8 cellular contexts compared by ENCODE assay signal in genomic region chr16:72094266-72094610, GRCh38. TPM values are rescaled to one million over a fixed set of nuclear protein-coding genes. Genes with fewer than 3 reads are reported as not detected.
DNase-seq lines count a peak whose midpoint lies in the region; ATAC-seq, FAIRE-seq and TF ChIP-seq lines count a peak whose summit lies in the region.

No MANE protein-coding gene starts in this region.

- H3K27ac ChIP-seq in esophagus (ENCODE audit: low read depth in 2 of 2, low read length in 1 of 2) (peak overlapping the region; percentile 96), ovary (peak overlapping the region; percentile 81 to 82)

- no peak for TF ChIP-seq EP300 in ovary (IDR thresholded peaks at IDR 0.05)

- DNase-seq in HFF-Myc (ENCODE audit: extremely low read depth, low read depth) (no peak), ovary (no peak), DMS79 treated with DMSO at 0.1 percent for 48 hours (lab: John Stamatoyannopoulos, UW) (no peak), glomerular visceral epithelial cell (ENCODE audit: extremely low spot score) (no peak), GM12892 (ENCODE audit: insufficient read length) (no peak)

- H3K36me3 ChIP-seq in esophagus (ENCODE audit: control insufficient read depth in 2 of 2, insufficient read depth in 2 of 2, low read length in 1 of 2) (peaks cover 8 to 29% of the 10 kb centered on the region in 2 donors), ovary (no peaks in the 10 kb centered on the region)

- H3K27me3 ChIP-seq in esophagus (ENCODE audit: control insufficient read depth in 1 of 2, insufficient read depth in 2 of 2, low read length in 2 of 2) (no peaks in the 10 kb centered on the region), ovary (no peaks in the 10 kb centered on the region)

- H3K4me1 ChIP-seq in esophagus (ENCODE audit: control insufficient read depth in 2 of 2, insufficient read depth in 2 of 2, low read length in 1 of 2) (no peaks in the 10 kb centered on the region), ovary (ENCODE audit: insufficient read depth) (peaks cover 6% of the 10 kb centered on the region)

- TF ChIP-seq POLR2A in ovary (IDR thresholded peaks at IDR 0.05) (no peak), GM12892 (IDR thresholded peaks at IDR 0.05; ENCODE audit: low read depth, low read length) (no peak)

- WGBS in esophagus, 2 donors, result 0 to 3% methylated on average over 11 of the region's 11 CpGs
- WGBS in ovary, 3 donors, result 1 to 2% (median 1%) methylated on average over 11 of the region's 11 CpGs

- ATAC-seq in GM21737 (IDR thresholded peaks at IDR 0.05; ENCODE audit: unreplicated experiment), result no peak

- TF ChIP-seq CTCF in HFF-Myc (IDR thresholded peaks at IDR 0.05; ENCODE audit: low read depth, low read length, missing control alignments), result no peak
- no peak for TF ChIP-seq CTCF in WI38 (IDR thresholded peaks at IDR 0.05; ENCODE audit: low read depth, low read length)
- no peak for TF ChIP-seq CTCF in ovary (IDR thresholded peaks at IDR 0.05)

- H3K9me3 ChIP-seq in esophagus (ENCODE audit: control insufficient read depth in 2 of 2, insufficient read depth in 1 of 2, low read depth in 1 of 2, low read length in 1 of 2), result no peaks in the 10 kb centered on the region
- H3K9me3 ChIP-seq in ovary, result no peaks in the 10 kb centered on the region

- peak overlapping the region; percentile 77 for H3K4me3 ChIP-seq in HFF-Myc (replicated peaks; ENCODE audit: low read depth, low read length)
- peak overlapping the region; percentile 99 for H3K4me3 ChIP-seq in WI38 (ENCODE audit: low read depth, low read length)
- H3K4me3 ChIP-seq in esophagus (ENCODE audit: low read depth in 1 of 2, low read length in 2 of 2), result peak overlapping the region; percentile 96 to 99
- peak overlapping the region; percentile 89 for H3K4me3 ChIP-seq in ovary

- no peak for FAIRE-seq in GM12892 (lab: Jason Lieb, UNC)

- intact Hi-C loops in ovary (cut with DNase I), result loop anchor here in 1 of 4 donors (10.0 kb wide), 1 partner anchor 79 kb away; no protein-coding TSS in a partner anchor

RNA-seq across cellular contexts. Expression of gene DHX38, which starts 0.6 kb away (rescaled TPM):
- polyA plus RNA-seq in esophagus (10 to 100 TPM; 33.7 to 39.6 TPM), ovary (10 to 100 TPM; 45.2 to 81.7 TPM)
- 10 to 100 TPM; 33.0 to 70.5 (median 59.1) TPM for total RNA-seq in ovary
- polyA plus RNA-seq in GM12892 (2012; ENCODE audit: missing spikeins), result 38.4 TPM

RNA-seq across cellular contexts. Expression of gene TXNL4B, which starts 0.8 kb away (rescaled TPM):
- polyA plus RNA-seq in esophagus, result 1 to 10 TPM; 4.5 to 6.0 TPM
- 10 to 100 TPM; 10.6 to 23.1 (median 14.7) TPM for total RNA-seq in ovary
- 10 to 100 TPM; 16.8 to 20.4 TPM for polyA plus RNA-seq in ovary
- 13.1 TPM for polyA plus RNA-seq in GM12892 (2012; ENCODE audit: missing spikeins)

RNA-seq across cellular contexts. Expression of gene HPR, which starts 31.2 kb away (rescaled TPM):
- polyA plus RNA-seq in esophagus (under 1 TPM; 0.14 to 0.16 TPM), ovary (1 to 10 TPM; 1.7 to 2.2 TPM)
- 1 to 10 TPM in 4 of 7 donors, under 1 TPM in 3; 0.32 to 2.4 (median 1.1) TPM for total RNA-seq in ovary
- polyA plus RNA-seq in GM12892 (2012; ENCODE audit: missing spikeins), result not detected

RNA-seq across cellular contexts. Expression of gene HP, which starts 39.9 kb away (rescaled TPM):
- polyA plus RNA-seq in esophagus (under 1 TPM; 0.27 to 0.29 TPM), ovary (10 to 100 TPM; 20.0 to 30.1 TPM)
- total RNA-seq in ovary, result 100 to 1,000 TPM in 1 of 7 donors, 10 to 100 TPM in 5, under 1 TPM in 1; 0.66 to 186 (median 23.9) TPM
- not detected for polyA plus RNA-seq in GM12892 (2012; ENCODE audit: missing spikeins)
